26 cellular contexts compared by ENCODE assay signal in the genomic region with DNA sequence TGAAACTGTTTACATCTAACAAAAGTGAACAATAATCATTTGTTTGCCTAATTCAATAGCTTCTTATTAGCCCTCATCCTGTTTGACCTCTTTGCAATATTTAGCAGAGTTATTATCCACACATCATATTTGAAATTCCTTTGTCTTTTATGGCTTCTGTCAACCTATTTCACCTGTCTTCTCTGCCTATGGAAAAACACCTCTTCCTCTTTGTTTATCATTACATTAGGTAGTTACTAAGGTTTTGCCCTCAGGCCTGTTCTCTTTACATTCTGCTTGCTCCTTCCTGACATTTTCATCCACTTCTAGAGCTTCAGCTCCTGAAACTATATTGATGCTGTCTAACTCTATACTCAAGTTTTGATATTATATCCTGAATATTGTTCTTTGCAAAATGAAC.
"Had no signal": no experiment of that assay in that cellular context is flagged by ENCODE, and none has a peak within 500 bp of the region (broad histone marks: within the 10 kb centered on the region; RNA-seq: fewer than 3 reads in every experiment).

No MANE protein-coding gene starts in this region.

- H3K4me1 Mint-ChIP-seq: activated CD4-positive, alpha-beta memory T cell treated with anti-CD3 and anti-CD28 coated beads, Interleukin-2, amount 10 ng/mL, durations not matched to agents 7 days and 5 days; activated T-helper 17 cell treated with anti-CD3 and anti-CD28 coated beads, Interleukin-2, amount 50 U/mL, for 72 hours; central memory CD8-positive, alpha-beta T cell; T-cell had no signal

- H3K4me3 ChIP-seq: SK-N-MC had no signal

- DNase-seq: activated CD4-positive, alpha-beta memory T cell treated with anti-CD3 and anti-CD28 coated beads, Interleukin-2, amount 10 ng/mL, durations not matched to agents 7 days and 5 days; activated CD4-positive, alpha-beta T cell treated with anti-CD3 and anti-CD28 coated beads, Interleukin-2, amount 50 U/mL, for 1 hour; activated CD4-positive, CD25-positive, alpha-beta regulatory T cell; activated gamma-delta T cell; activated naive CD4-positive, alpha-beta T cell treated with anti-CD3 and anti-CD28 coated beads for 36 hours; activated T-cell treated with anti-CD3 and anti-CD28 coated beads for 4 hours; activated T-cell treated with anti-CD3 and anti-CD28 coated beads, Interleukin-2, amount 50 U/mL, for 48 hours; amygdala; Kasumi-1; KBM-7; NCI-H1048; NCI-H1694; NCI-H2029 treated with DMSO at 0.1 percent for 48 hours; NCI-H446; NCI-H774; RPMI8226; T-cell; T-helper 2 cell; T1000 had no signal

- H3K9me3 Mint-ChIP-seq: activated CD4-positive, alpha-beta memory T cell treated with anti-CD3 and anti-CD28 coated beads, Interleukin-2, amount 10 ng/mL, durations not matched to agents 7 days and 5 days; activated naive CD4-positive, alpha-beta T cell treated with anti-CD3 and anti-CD28 coated beads for 36 hours; activated T-helper 17 cell treated with anti-CD3 and anti-CD28 coated beads, Interleukin-2, amount 50 U/mL, for 72 hours; central memory CD8-positive, alpha-beta T cell had no signal

- H3K36me3 Mint-ChIP-seq: activated naive CD8-positive, alpha-beta T cell; brain; T-cell had no signal

- H3K4me3 Mint-ChIP-seq: activated CD4-positive, alpha-beta memory T cell treated with anti-CD3 and anti-CD28 coated beads, Interleukin-2, amount 10 ng/mL, durations not matched to agents 7 days and 5 days; activated naive CD4-positive, alpha-beta T cell treated with anti-CD3 and anti-CD28 coated beads for 36 hours; activated naive CD8-positive, alpha-beta T cell; activated T-helper 17 cell treated with anti-CD3 and anti-CD28 coated beads, Interleukin-2, amount 50 U/mL, for 72 hours; brain; central memory CD8-positive, alpha-beta T cell; T-cell had no signal

- ATAC-seq: activated T-helper 17 cell treated with anti-CD3 and anti-CD28 coated beads, Interleukin-2, amount 50 U/mL, for 72 hours; Panc1; Right ventricle myocardium inferior; T-cell had no signal

- H3K27ac ChIP-seq: SK-N-MC had no signal

- H3K27ac Mint-ChIP-seq: activated CD4-positive, alpha-beta memory T cell treated with anti-CD3 and anti-CD28 coated beads, Interleukin-2, amount 10 ng/mL, durations not matched to agents 7 days and 5 days; activated naive CD4-positive, alpha-beta T cell treated with anti-CD3 and anti-CD28 coated beads for 36 hours; activated naive CD8-positive, alpha-beta T cell; activated T-helper 17 cell treated with anti-CD3 and anti-CD28 coated beads, Interleukin-2, amount 50 U/mL, for 72 hours; brain; T-cell had no signal

- H3K27me3 Mint-ChIP-seq: activated naive CD8-positive, alpha-beta T cell; activated T-helper 17 cell treated with anti-CD3 and anti-CD28 coated beads, Interleukin-2, amount 50 U/mL, for 72 hours; central memory CD8-positive, alpha-beta T cell had no signal
